ENCODE assay signal across 1 cellular context in the genomic region with DNA sequence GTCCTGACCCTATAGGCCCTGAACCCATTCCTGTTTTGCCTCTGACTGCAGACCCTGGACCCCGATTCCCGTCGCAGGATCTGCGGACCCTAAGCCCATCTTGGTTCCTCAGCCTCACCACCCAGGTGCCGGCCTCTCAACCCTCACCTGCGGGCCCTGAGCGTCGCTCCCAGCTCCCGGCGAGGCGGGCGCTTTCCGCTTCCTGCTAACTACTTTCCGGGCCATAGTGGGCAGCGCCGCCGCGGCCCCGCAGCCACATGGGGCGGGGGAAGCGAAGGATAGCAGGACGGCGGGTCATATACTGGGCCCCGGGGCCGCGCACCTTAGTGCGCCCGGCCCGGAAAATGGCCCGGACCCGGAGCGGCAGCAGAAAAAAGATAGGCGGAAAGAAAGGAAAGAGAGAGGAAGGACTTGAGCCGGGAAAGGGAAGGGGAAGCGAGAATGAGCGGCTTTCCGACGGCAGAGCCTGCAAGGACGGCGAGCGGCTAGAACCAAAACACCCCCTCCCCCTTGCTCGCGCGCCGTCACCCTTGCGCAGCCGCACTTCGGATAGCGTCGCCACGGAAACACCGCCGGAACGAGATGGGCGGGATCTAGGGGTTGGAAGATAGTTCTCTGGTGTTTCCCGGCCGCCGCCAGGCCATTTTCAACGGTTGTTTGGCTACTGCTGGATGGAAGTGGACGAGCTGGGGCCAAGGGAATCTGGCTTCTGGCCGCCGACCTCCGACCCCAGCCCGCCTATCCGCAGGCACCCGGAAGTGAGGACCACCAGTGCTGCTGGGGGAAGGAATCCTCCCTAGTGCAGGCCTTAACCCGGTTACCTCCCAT.
TF ChIP-seq lines count a peak whose summit lies in the region.

Gene DCAF12, minus strand, starts transcription at position 492 of the 828 bp plus-strand sequence. Its CDS starts 267 bp downstream, at position 225.

TF ChIP-seq in HepG2, 621 proteins besides CTCF, POLR2A, EP300 and RAD21 (continued from another document and continues in another):
- TF ChIP-seq GPBP1L1 (CRISPR knock-in tag; IDR thresholded peaks at IDR 0.05) (no peak), GTF3A (CRISPR knock-in tag; conservative IDR thresholded peaks at IDR 0.05) (no peak), NPAS2 (CRISPR knock-in tag; IDR thresholded peaks at IDR 0.05; ENCODE audit: borderline replicate concordance) (no peak), ARID3A (IDR thresholded peaks at IDR 0.05; ENCODE audit: low read depth, low read length) (no peak), ZFP41 (CRISPR knock-in tag; IDR thresholded peaks at IDR 0.05; ENCODE audit: borderline replicate concordance) (peak; percentile 49; the same call in 1 of the 2 replicates), MIXL1 (CRISPR knock-in tag; IDR thresholded peaks at IDR 0.05) (no peak), HNRNPLL (IDR thresholded peaks at IDR 0.05; ENCODE audit: low read depth, low read length, poor library complexity, severe bottlenecking) (peak; percentile 96), TGIF2 (CRISPR knock-in tag; IDR thresholded peaks at IDR 0.05) (no peak; the same call in none of the 2 replicates), SMYD3 (CRISPR knock-in tag; IDR thresholded peaks at IDR 0.05) (peak; percentile 92), MAFK (conservative IDR thresholded peaks at IDR 0.05 in 1 of 2, IDR thresholded peaks at IDR 0.05 in 1 of 2; ENCODE audit: low read length in 2 of 2) (no peak), ZSCAN21 (CRISPR knock-in tag; IDR thresholded peaks at IDR 0.05; ENCODE audit: borderline replicate concordance) (peak; percentile 26; the same call in 1 of the 2 replicates), ZNF264 (CRISPR knock-in tag; IDR thresholded peaks at IDR 0.05) (no peak), ERF (CRISPR knock-in tag; IDR thresholded peaks at IDR 0.05) (no peak), HNRNPH1 (optimal IDR thresholded peaks at IDR 0.05; ENCODE audit: low read depth, low read length) (no peak), NCOA2 (CRISPR knock-in tag; IDR thresholded peaks at IDR 0.05) (no peak; the same call in none of the 2 replicates), NFE2L2 (IDR thresholded peaks at IDR 0.05; ENCODE audit: low read length) (no peak), HIVEP1 (CRISPR knock-in tag; IDR thresholded peaks at IDR 0.05) (peak; percentile 87), NCOR1 (IDR thresholded peaks at IDR 0.05; ENCODE audit: borderline replicate concordance, low read length) (no peak), ZNF383 (CRISPR knock-in tag; IDR thresholded peaks at IDR 0.05; ENCODE audit: borderline replicate concordance) (no peak), GMEB1 (CRISPR knock-in tag; IDR thresholded peaks at IDR 0.05; ENCODE audit: borderline replicate concordance) (peak; percentile 82), PITX1 (CRISPR knock-in tag; IDR thresholded peaks at IDR 0.05) (peak; percentile 81; the same call in 1 of the 2 replicates), ZNF354B (CRISPR knock-in tag; IDR thresholded peaks at IDR 0.05) (peak; percentile 64; the same call in 1 of the 2 replicates), KMT2B (CRISPR knock-in tag; IDR thresholded peaks at IDR 0.05) (peak; percentile 88), SIN3A (IDR thresholded peaks at IDR 0.05; ENCODE audit: borderline replicate concordance, low read depth, low read length) (peak; percentile 62; the same call in 1 of the 2 replicates), ZNF546 (CRISPR knock-in tag; conservative IDR thresholded peaks at IDR 0.05) (0 out of 2 replicates have a peak, but pooled peaks have one; percentile 29), CCAR2 (optimal IDR thresholded peaks at IDR 0.05; ENCODE audit: low read depth, low read length) (no peak), NFYC (CRISPR knock-in tag; IDR thresholded peaks at IDR 0.05) (no peak), ZBTB34 (CRISPR knock-in tag; IDR thresholded peaks at IDR 0.05) (peak; percentile 80), KAT2B (IDR thresholded peaks at IDR 0.05; ENCODE audit: borderline replicate concordance, low read depth, low read length) (no peak), RFXANK (CRISPR knock-in tag; IDR thresholded peaks at IDR 0.05) (no peak; the same call in 1 of the 2 replicates)
- TF ChIP-seq, protein P1, sequence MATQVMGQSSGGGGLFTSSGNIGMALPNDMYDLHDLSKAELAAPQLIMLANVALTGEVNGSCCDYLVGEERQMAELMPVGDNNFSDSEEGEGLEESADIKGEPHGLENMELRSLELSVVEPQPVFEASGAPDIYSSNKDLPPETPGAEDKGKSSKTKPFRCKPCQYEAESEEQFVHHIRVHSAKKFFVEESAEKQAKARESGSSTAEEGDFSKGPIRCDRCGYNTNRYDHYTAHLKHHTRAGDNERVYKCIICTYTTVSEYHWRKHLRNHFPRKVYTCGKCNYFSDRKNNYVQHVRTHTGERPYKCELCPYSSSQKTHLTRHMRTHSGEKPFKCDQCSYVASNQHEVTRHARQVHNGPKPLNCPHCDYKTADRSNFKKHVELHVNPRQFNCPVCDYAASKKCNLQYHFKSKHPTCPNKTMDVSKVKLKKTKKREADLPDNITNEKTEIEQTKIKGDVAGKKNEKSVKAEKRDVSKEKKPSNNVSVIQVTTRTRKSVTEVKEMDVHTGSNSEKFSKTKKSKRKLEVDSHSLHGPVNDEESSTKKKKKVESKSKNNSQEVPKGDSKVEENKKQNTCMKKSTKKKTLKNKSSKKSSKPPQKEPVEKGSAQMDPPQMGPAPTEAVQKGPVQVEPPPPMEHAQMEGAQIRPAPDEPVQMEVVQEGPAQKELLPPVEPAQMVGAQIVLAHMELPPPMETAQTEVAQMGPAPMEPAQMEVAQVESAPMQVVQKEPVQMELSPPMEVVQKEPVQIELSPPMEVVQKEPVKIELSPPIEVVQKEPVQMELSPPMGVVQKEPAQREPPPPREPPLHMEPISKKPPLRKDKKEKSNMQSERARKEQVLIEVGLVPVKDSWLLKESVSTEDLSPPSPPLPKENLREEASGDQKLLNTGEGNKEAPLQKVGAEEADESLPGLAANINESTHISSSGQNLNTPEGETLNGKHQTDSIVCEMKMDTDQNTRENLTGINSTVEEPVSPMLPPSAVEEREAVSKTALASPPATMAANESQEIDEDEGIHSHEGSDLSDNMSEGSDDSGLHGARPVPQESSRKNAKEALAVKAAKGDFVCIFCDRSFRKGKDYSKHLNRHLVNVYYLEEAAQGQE (IDR thresholded peaks at IDR 0.05; ENCODE audit: borderline replicate concordance in 1 of 2, low read depth in 1 of 2, low read length in 2 of 2) = peak in 1 of 2 experiments; percentile 29; a peak in 1 of 4 replicates
- TF ChIP-seq, protein P2, sequence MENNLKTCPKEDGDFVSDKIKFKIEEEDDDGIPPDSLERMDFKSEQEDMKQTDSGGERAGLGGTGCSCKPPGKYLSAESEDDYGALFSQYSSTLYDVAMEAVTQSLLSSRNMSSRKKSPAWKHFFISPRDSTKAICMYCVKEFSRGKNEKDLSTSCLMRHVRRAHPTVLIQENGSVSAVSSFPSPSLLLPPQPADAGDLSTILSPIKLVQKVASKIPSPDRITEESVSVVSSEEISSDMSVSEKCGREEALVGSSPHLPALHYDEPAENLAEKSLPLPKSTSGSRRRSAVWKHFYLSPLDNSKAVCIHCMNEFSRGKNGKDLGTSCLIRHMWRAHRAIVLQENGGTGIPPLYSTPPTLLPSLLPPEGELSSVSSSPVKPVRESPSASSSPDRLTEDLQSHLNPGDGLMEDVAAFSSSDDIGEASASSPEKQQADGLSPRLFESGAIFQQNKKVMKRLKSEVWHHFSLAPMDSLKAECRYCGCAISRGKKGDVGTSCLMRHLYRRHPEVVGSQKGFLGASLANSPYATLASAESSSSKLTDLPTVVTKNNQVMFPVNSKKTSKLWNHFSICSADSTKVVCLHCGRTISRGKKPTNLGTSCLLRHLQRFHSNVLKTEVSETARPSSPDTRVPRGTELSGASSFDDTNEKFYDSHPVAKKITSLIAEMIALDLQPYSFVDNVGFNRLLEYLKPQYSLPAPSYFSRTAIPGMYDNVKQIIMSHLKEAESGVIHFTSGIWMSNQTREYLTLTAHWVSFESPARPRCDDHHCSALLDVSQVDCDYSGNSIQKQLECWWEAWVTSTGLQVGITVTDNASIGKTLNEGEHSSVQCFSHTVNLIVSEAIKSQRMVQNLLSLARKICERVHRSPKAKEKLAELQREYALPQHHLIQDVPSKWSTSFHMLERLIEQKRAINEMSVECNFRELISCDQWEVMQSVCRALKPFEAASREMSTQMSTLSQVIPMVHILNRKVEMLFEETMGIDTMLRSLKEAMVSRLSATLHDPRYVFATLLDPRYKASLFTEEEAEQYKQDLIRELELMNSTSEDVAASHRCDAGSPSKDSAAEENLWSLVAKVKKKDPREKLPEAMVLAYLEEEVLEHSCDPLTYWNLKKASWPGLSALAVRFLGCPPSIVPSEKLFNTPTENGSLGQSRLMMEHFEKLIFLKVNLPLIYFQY (CRISPR knock-in tag; IDR thresholded peaks at IDR 0.05; ENCODE audit: borderline replicate concordance) = peak; percentile 83
- TF ChIP-seq, protein P3, sequence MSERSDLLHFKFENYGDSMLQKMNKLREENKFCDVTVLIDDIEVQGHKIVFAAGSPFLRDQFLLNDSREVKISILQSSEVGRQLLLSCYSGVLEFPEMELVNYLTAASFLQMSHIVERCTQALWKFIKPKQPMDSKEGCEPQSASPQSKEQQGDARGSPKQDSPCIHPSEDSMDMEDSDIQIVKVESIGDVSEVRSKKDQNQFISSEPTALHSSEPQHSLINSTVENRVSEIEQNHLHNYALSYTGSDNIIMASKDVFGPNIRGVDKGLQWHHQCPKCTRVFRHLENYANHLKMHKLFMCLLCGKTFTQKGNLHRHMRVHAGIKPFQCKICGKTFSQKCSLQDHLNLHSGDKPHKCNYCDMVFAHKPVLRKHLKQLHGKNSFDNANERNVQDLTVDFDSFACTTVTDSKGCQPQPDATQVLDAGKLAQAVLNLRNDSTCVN (CRISPR knock-in tag; IDR thresholded peaks at IDR 0.05; ENCODE audit: borderline replicate concordance) = no peak
- TF ChIP-seq, protein P4, sequence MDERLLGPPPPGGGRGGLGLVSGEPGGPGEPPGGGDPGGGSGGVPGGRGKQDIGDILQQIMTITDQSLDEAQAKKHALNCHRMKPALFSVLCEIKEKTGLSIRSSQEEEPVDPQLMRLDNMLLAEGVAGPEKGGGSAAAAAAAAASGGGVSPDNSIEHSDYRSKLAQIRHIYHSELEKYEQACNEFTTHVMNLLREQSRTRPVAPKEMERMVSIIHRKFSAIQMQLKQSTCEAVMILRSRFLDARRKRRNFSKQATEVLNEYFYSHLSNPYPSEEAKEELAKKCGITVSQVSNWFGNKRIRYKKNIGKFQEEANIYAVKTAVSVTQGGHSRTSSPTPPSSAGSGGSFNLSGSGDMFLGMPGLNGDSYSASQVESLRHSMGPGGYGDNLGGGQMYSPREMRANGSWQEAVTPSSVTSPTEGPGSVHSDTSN (CRISPR knock-in tag; IDR thresholded peaks at IDR 0.05) = no peak
